Comparison of ENCODE assay signal across 2 cellular contexts in genomic region chr9:97997330-97998276, GRCh38.
TF ChIP-seq lines count a peak whose summit lies in the region.

No MANE protein-coding gene starts in this region.

TF ChIP-seq in SK-N-SH, 30 proteins besides CTCF, POLR2A, EP300 and RAD21 (continued from another document):
- no peak for TF ChIP-seq REST (IDR thresholded peaks at IDR 0.05; ENCODE audit: low read depth, low read length)
- TF ChIP-seq MAX (IDR thresholded peaks at IDR 0.05; ENCODE audit: low read depth), result no peak
- no peak for TF ChIP-seq FOXJ3 (CRISPR knock-in tag; IDR thresholded peaks at IDR 0.05)
- TF ChIP-seq MEF2A (IDR thresholded peaks at IDR 0.05; ENCODE audit: borderline replicate concordance, low read depth), result no peak
- no peak for TF ChIP-seq PBX3 (IDR thresholded peaks at IDR 0.05)
- no peak for TF ChIP-seq USF2 (IDR thresholded peaks at IDR 0.05; ENCODE audit: borderline replicate concordance, low read depth, low read length)
- no peak for TF ChIP-seq TCF12 (IDR thresholded peaks at IDR 0.05)
- TF ChIP-seq USF1 (IDR thresholded peaks at IDR 0.05; ENCODE audit: borderline replicate concordance, low read depth), result no peak
- no peak for TF ChIP-seq NRF1 (IDR thresholded peaks at IDR 0.05; ENCODE audit: low read depth, low read length)
- no peak for TF ChIP-seq RCOR1 (IDR thresholded peaks at IDR 0.05; ENCODE audit: low read length)
- TF ChIP-seq NFIC (IDR thresholded peaks at IDR 0.05; ENCODE audit: borderline replicate concordance), result no peak
- no peak for TF ChIP-seq TAF1 (IDR thresholded peaks at IDR 0.05; ENCODE audit: borderline replicate concordance, low read depth, low read length)
- TF ChIP-seq FOSL2 (IDR thresholded peaks at IDR 0.05; ENCODE audit: borderline replicate concordance, low read depth), result no peak
- TF ChIP-seq YY1 (IDR thresholded peaks at IDR 0.05; ENCODE audit: low read depth), result no peak

TF ChIP-seq in SK-N-SH treated with all-trans-retinoic acid at 6 μM for 48 hours, 23 proteins besides CTCF, POLR2A, EP300 and RAD21 (continued from another document):
- TF ChIP-seq CSRNP3 (CRISPR knock-in tag; IDR thresholded peaks at IDR 0.05), result no peak
- no peak for TF ChIP-seq ARNTL (CRISPR knock-in tag; IDR thresholded peaks at IDR 0.05; ENCODE audit: borderline replicate concordance, low read depth)
- TF ChIP-seq ZNF565 (CRISPR knock-in tag; conservative IDR thresholded peaks at IDR 0.05; ENCODE audit: low read depth), result no peak
- TF ChIP-seq TCF4 (CRISPR knock-in tag; IDR thresholded peaks at IDR 0.05; ENCODE audit: borderline replicate concordance), result no peak
- no peak for TF ChIP-seq GLIS3 (CRISPR knock-in tag; IDR thresholded peaks at IDR 0.05)
- no peak for TF ChIP-seq CREB5 (CRISPR knock-in tag; IDR thresholded peaks at IDR 0.05; ENCODE audit: low read depth)
